29 cellular contexts compared by ENCODE assay signal in the genomic region with DNA sequence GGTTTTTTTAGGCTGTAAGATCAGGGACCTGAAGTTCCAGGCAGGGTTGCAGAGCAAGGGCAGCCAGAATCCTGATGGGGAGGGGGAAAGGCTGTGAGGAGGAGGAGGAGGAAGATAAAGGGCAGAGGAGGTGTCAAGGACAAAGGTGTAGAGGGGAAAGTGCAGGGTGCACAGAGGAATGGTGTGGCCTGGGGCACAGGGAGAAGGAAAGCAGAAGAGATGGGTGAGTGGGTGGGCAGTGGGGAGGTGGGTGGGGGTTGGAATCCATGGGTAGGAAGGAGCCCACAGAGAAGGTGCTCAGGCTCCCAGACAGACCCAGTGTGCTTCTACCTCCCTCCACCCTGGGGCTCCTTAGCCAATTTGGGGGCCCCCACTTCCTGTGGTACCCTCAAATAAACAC. TPM values are rescaled to one million over a fixed set of nuclear protein-coding genes. Genes with fewer than 3 reads are reported as not detected.
DNase-seq lines count a peak whose midpoint lies in the region; ATAC-seq, FAIRE-seq and TF ChIP-seq lines count a peak whose summit lies in the region.
"Had no signal": no experiment of that assay in that cellular context is flagged by ENCODE, and none has a peak within 500 bp of the region (broad histone marks: within the 10 kb centered on the region; RNA-seq: fewer than 3 reads in every experiment).

No MANE protein-coding gene starts in this region.

- no peak for DNase-seq in WERI-Rb-1
- no peak for DNase-seq in H1 (ENCODE audit: low read depth in 1 of 2, low spot score in 2 of 2)
- DNase-seq in activated effector memory CD4-positive, alpha-beta T cell treated with anti-CD3 and anti-CD28 coated beads, Interleukin-2, amount 50 U/mL, for 16 hours, result no peak
- DNase-seq in OCI-LY7 (ENCODE audit: low spot score), result no peak
- DNase-seq in activated CD4-positive, alpha-beta T cell treated with anti-CD3 and anti-CD28 coated beads for 48 hours, result no peak
- DNase-seq: AML-193; CD4-positive, alpha-beta T cell; EL; GDM1; IMR-90; KG1; MM.1S; NCI-H1417; NCI-H1694; NCI-H2081; NCI-H2227 treated with DMSO at 0.1 percent for 48 hours; NCI-H526 treated with DMSO at 0.1 percent for 48 hours; SIG-M5; SW 1271 had no signal

- no peak for TF ChIP-seq RAD21 in H1 (IDR thresholded peaks at IDR 0.05 in 1 of 2, conservative IDR thresholded peaks at IDR 0.05 in 1 of 2; ENCODE audit: low read depth in 2 of 2, low read length in 2 of 2)

- BruUV-seq in OCI-LY7 (replicated peaks; lab: Mats Ljungman, UMichigan), result no TSS peak

- intact Hi-C loops in OCI-LY7 (cut with micrococcal nuclease; ENCODE audit: unreplicated experiment), result no loop called here

- peak overlapping the region; percentile 63; the same call in 1 of the 2 replicates for H2BK12ac ChIP-seq in H1 (ENCODE audit: low read depth, low read length)

- no peak for FAIRE-seq in H1 (lab: Jason Lieb, UNC)
- FAIRE-seq: A549, GM12878, GM19239 had no signal

- H2AFZ ChIP-seq in H1 (ENCODE audit: low read length) (no peak overlapping the region), OCI-LY7 (ENCODE audit: low read length) (no peak overlapping the region)

- no peaks in the 10 kb centered on the region for H3K79me2 ChIP-seq in H1 (ENCODE audit: control insufficient read depth in 1 of 2, insufficient read depth in 2 of 2, low read length in 2 of 2)
- no peaks in the 10 kb centered on the region for H3K79me2 ChIP-seq in OCI-LY7 (ENCODE audit: insufficient read depth, low read depth, low read length)

- no peak overlapping the region for H3K27ac ChIP-seq in HEK293 (ENCODE audit: extremely low read depth, low read depth, low read length)
- peak overlapping the region; percentile 88 for H3K27ac ChIP-seq in WERI-Rb-1
- H3K27ac ChIP-seq in H1 (ENCODE audit: low read depth, low read length), result no peak overlapping the region
- peak overlapping the region; percentile 25 for H3K27ac ChIP-seq in layer of hippocampus (ENCODE audit: low read depth, low read length)
- no peak overlapping the region for H3K27ac ChIP-seq in OCI-LY7 (ENCODE audit: low read depth, low read length, poor library complexity, severe bottlenecking)
- H3K27ac ChIP-seq: BLaER1 treated with 17β-estradiol and CSF1 and Interleukin-3, amounts not matched to agents 10 nM and 100 nM; SK-N-MC had no signal

- no peaks in the 10 kb centered on the region for H3K9me2 ChIP-seq in OCI-LY7 (ENCODE audit: insufficient read depth, low read length)

- no peak overlapping the region for H3K23ac ChIP-seq in H1 (ENCODE audit: insufficient read length)

- no peak overlapping the region for H2BK5ac ChIP-seq in H1 (ENCODE audit: low read depth, low read length)

- H3K9me3 ChIP-seq in HEK293 (ENCODE audit: control insufficient read depth, insufficient read depth, low read depth, low read length) (no peaks in the 10 kb centered on the region), WERI-Rb-1 (ENCODE audit: severe bottlenecking) (no peaks in the 10 kb centered on the region), H1 (ENCODE audit: insufficient read depth in 2 of 2, low read depth in 1 of 2, low read length in 1 of 2) (no peaks in the 10 kb centered on the region), OCI-LY7 (ENCODE audit: low read length) (no peaks in the 10 kb centered on the region)
- H3K9me3 ChIP-seq: A549; BLaER1 treated with 17β-estradiol and CSF1 and Interleukin-3, amounts not matched to agents 10 nM and 100 nM; HAP-1 had no signal

- no peak overlapping the region for H3K14ac ChIP-seq in H1 (ENCODE audit: insufficient read length)

- H3K9ac ChIP-seq in H1 (replicated peaks in 1 of 4; ENCODE audit: extremely low read depth in 1 of 4, low read depth in 3 of 4, low read length in 3 of 4), result no peak overlapping the region

- H4K20me1 ChIP-seq in H1 (replicated peaks in 1 of 2; ENCODE audit: control insufficient read depth in 1 of 2, insufficient read depth in 2 of 2, low read length in 2 of 2) (no peaks in the 10 kb centered on the region), OCI-LY7 (ENCODE audit: insufficient read depth, low read length) (no peaks in the 10 kb centered on the region)
- H4K20me1 ChIP-seq: BLaER1 treated with 17β-estradiol and CSF1 and Interleukin-3, amounts not matched to agents 10 nM and 100 nM had no signal

- 0 out of 2 replicates have a peak overlapping the region, but pooled peaks have one; percentile 15 for H2BK20ac ChIP-seq in H1 (ENCODE audit: low read length)

- no peak overlapping the region for H4K8ac ChIP-seq in H1 (ENCODE audit: extremely low read depth, insufficient read depth, low read length)

- H4K91ac ChIP-seq in H1 (replicated peaks; ENCODE audit: insufficient read length, low read length), result no peak overlapping the region

- no peak overlapping the region for H3K56ac ChIP-seq in H1 (replicated peaks; ENCODE audit: insufficient read length, low read depth, low read length)

- no peaks in the 10 kb centered on the region for H3K23me2 ChIP-seq in H1 (ENCODE audit: low read depth, low read length)

- H3K4me3 ChIP-seq in HEK293 (ENCODE audit: low read depth, low read length), result no peak overlapping the region
- no peak overlapping the region for H3K4me3 ChIP-seq in WERI-Rb-1 (ENCODE audit: low read depth, low read length)
- no peak overlapping the region for H3K4me3 ChIP-seq in H1 (ENCODE audit: extremely low read depth in 1 of 4, insufficient read depth in 2 of 4, low read depth in 3 of 4, low read length in 4 of 4)
- no peak overlapping the region for H3K4me3 ChIP-seq in OCI-LY7 (ENCODE audit: low read depth, low read length, poor library complexity, severe bottlenecking)
- H3K4me3 ChIP-seq: A549; BLaER1 treated with 17β-estradiol and CSF1 and Interleukin-3, amounts not matched to agents 10 nM and 100 nM; GM12878; HAP-1; SK-N-MC had no signal

- 0 out of 2 replicates have a peak overlapping the region, but pooled peaks have one; percentile 46 for H2BK15ac ChIP-seq in H1 (ENCODE audit: low read length)

- no peak overlapping the region; the same call in 1 of the 2 replicates for H3K18ac ChIP-seq in H1 (ENCODE audit: extremely low read depth, low read length)

- H3K4ac ChIP-seq in H1 (replicated peaks; ENCODE audit: insufficient read length, low read depth, low read length), result peak overlapping the region; percentile 13

- H3K36me3 ChIP-seq in HEK293 (ENCODE audit: control insufficient read depth in 2 of 2, insufficient read depth in 1 of 2, low read length in 2 of 2) (no peaks in the 10 kb centered on the region), WERI-Rb-1 (no peaks in the 10 kb centered on the region), H1 (ENCODE audit: control insufficient read depth in 2 of 4, insufficient read depth in 4 of 4, low read length in 3 of 4) (no peaks in the 10 kb centered on the region), OCI-LY7 (ENCODE audit: insufficient read depth, low read length) (no peaks in the 10 kb centered on the region)
- H3K36me3 ChIP-seq: BLaER1 treated with 17β-estradiol and CSF1 and Interleukin-3, amounts not matched to agents 10 nM and 100 nM; HAP-1 had no signal

- H3K27me3 ChIP-seq in WERI-Rb-1 (ENCODE audit: insufficient read depth, low read depth, severe bottlenecking) (no peaks in the 10 kb centered on the region), H1 (replicated peaks in 1 of 4; ENCODE audit: control insufficient read depth in 3 of 4, extremely low read depth in 1 of 4, insufficient read depth in 3 of 4, low read length in 3 of 4) (no peaks in the 10 kb centered on the region), layer of hippocampus (ENCODE audit: control insufficient read depth, insufficient read depth, low read length) (no peaks in the 10 kb centered on the region)
- H3K27me3 ChIP-seq: BLaER1 treated with 17β-estradiol and CSF1 and Interleukin-3, amounts not matched to agents 10 nM and 100 nM had no signal

- CTCF ChIA-PET in HEK293 (lab: Yijun Ruan, JAX) (no interaction called here), H1 (lab: Charles Lee; ENCODE audit: partially characterized antibody) (interaction anchor here (0.6 to 2.0 kb wide), 6 partner anchors 13 to 348 kb away, joined by 3 to 8 read pairs (median 3); no protein-coding TSS in a partner anchor), OCI-LY7 (lab: Charles Lee; ENCODE audit: unreplicated experiment) (no interaction called here)

- no peaks in the 10 kb centered on the region for H3K79me1 ChIP-seq in H1 (ENCODE audit: low read depth, low read length)

- no peak overlapping the region; the same call in 1 of the 2 replicates for H2AK5ac ChIP-seq in H1 (ENCODE audit: low read depth, low read length)

- H2BK120ac ChIP-seq in H1 (replicated peaks; ENCODE audit: low read depth, low read length), result no peak overlapping the region

- H4K5ac ChIP-seq in H1 (ENCODE audit: insufficient read length, low read depth, low read length), result no peak overlapping the region

- TF ChIP-seq POLR2A in H1 (IDR thresholded peaks at IDR 0.05; ENCODE audit: control extremely low read depth in 1 of 2, low read depth in 2 of 2, low read length in 2 of 2), result no peak

- H3K4me2 ChIP-seq in H1 (ENCODE audit: insufficient read depth in 1 of 2, low read depth in 2 of 2, low read length in 2 of 2) (no peak overlapping the region), OCI-LY7 (ENCODE audit: low read length) (no peak overlapping the region)

- no peak for TF ChIP-seq CTCF in HEK293 (tag by site-specific recombination; IDR thresholded peaks at IDR 0.05)
- TF ChIP-seq CTCF in WERI-Rb-1 (IDR thresholded peaks at IDR 0.05; ENCODE audit: low read depth, low read length), result no peak
- no peak for TF ChIP-seq CTCF in H1 (IDR thresholded peaks at IDR 0.05; ENCODE audit: control extremely low read depth in 1 of 3, insufficient read depth in 1 of 3, low read depth in 1 of 3, low read length in 3 of 3)
- TF ChIP-seq CTCF in OCI-LY7 (conservative IDR thresholded peaks at IDR 0.05; ENCODE audit: low read length), result no peak

- ATAC-seq in GM21526 (IDR thresholded peaks at IDR 0.05; ENCODE audit: low FRiP score, unreplicated experiment), result no peak
- ATAC-seq: GM12878 had no signal

- H3K4me1 ChIP-seq in HEK293 (ENCODE audit: control insufficient read depth, insufficient read depth, low read length) (no peaks in the 10 kb centered on the region), H1 (replicated peaks in 1 of 4; ENCODE audit: control insufficient read depth in 3 of 4, insufficient read depth in 4 of 4, low read length in 3 of 4) (peaks cover 0 to 7% (median 4%) of the 10 kb centered on the region in 4 experiments; a peak in 5 of 7 replicates), OCI-LY7 (ENCODE audit: insufficient read depth, low read length, poor library complexity, severe bottlenecking) (no peaks in the 10 kb centered on the region)

- POLR2A ChIA-PET in HEK293 (lab: Yijun Ruan, JAX) (no interaction called here), H1 (lab: Charles Lee; ENCODE audit: partially characterized antibody) (no interaction called here), OCI-LY7 (lab: Charles Lee) (no interaction called here)

- no peak for TF ChIP-seq EP300 in H1 (IDR thresholded peaks at IDR 0.05; ENCODE audit: borderline replicate concordance in 1 of 2, low read depth in 2 of 2, low read length in 2 of 2)

RNA-seq across cellular contexts. Expression of a gene that starts 11.2 kb away (rescaled TPM):
- total RNA-seq in H1 (2021; fragmentation: NEBNext Ultra II Directional; extraction: Animal tissue kit (Norgen Biotek cat#: 25700)), result 2.1 and 2.5 TPM in 2 replicates
- polyA plus RNA-seq in H1 (2011; rRNA removed), result 6.2 and 6.4 TPM in 2 replicates
- 3.3 TPM for polyA plus RNA-seq in H1 (2011; cell fraction: cytosol; rRNA removed)
- 7.3 TPM for polyA plus RNA-seq in H1 (2011; cell fraction: nucleus; rRNA removed)
- polyA plus RNA-seq in H1 (2012, experiment 1 of 2), result 1.8 to 3.5 TPM (median 2.6 TPM) in 4 replicates
- polyA plus RNA-seq in H1 (2012, experiment 2 of 2), result 2.1 TPM
- polyA plus RNA-seq in H1 (2013, experiment 1 of 2), result 3.2 TPM
- 3.2 TPM for polyA plus RNA-seq in H1 (2013, experiment 2 of 2)
- polyA minus RNA-seq in H1 (2011; rRNA and poly(A)+ RNA removed), result 6.7 and 9.3 TPM in 2 replicates
- polyA minus RNA-seq in H1 (2011; cell fraction: cytosol; rRNA and poly(A)+ RNA removed), result 2.4 TPM
- 4.8 TPM for polyA minus RNA-seq in H1 (2011; cell fraction: nucleus; rRNA and poly(A)+ RNA removed)
- 2.1 TPM in 1 of 2 replicates, not detected in the other for total RNA-seq in OCI-LY7 (2014; rRNA removed; shearing (Covaris generic))
- total RNA-seq in OCI-LY7 (2022), result not detected in 2 replicates
- total RNA-seq: CD4-positive, alpha-beta T cell; GM12878; NCI-H460 had no signal
- polyA plus RNA-seq: GM12878 had no signal

RNA-seq across cellular contexts. Expression of a gene that starts 58.4 kb away (rescaled TPM):
- 24.4 and 26.1 TPM in 2 replicates for total RNA-seq in H1 (2021; fragmentation: NEBNext Ultra II Directional; extraction: Animal tissue kit (Norgen Biotek cat#: 25700))
- 9.8 and 10.0 TPM in 2 replicates for polyA plus RNA-seq in H1 (2011; rRNA removed)
- polyA plus RNA-seq in H1 (2011; cell fraction: cytosol; rRNA removed), result 12.2 TPM
- polyA plus RNA-seq in H1 (2011; cell fraction: nucleus; rRNA removed), result 8.2 TPM
- polyA plus RNA-seq in H1 (2012, experiment 1 of 2), result 15.6 to 22.3 TPM (median 17.5 TPM) in 4 replicates
- polyA plus RNA-seq in H1 (2012, experiment 2 of 2), result 14.4 TPM
- 31.7 TPM for polyA plus RNA-seq in H1 (2013, experiment 1 of 2)
- 35.2 TPM for polyA plus RNA-seq in H1 (2013, experiment 2 of 2)
- polyA minus RNA-seq in H1 (2011; rRNA and poly(A)+ RNA removed), result 18.8 and 24.0 TPM in 2 replicates
- polyA minus RNA-seq in H1 (2011; cell fraction: cytosol; rRNA and poly(A)+ RNA removed), result 18.6 TPM
- 4.0 TPM for polyA minus RNA-seq in H1 (2011; cell fraction: nucleus; rRNA and poly(A)+ RNA removed)
- 18.6 and 24.0 TPM in 2 replicates for total RNA-seq in OCI-LY7 (2014; rRNA removed; shearing (Covaris generic))
- total RNA-seq in OCI-LY7 (2022), result 27.1 and 27.3 TPM in 2 replicates

Comparison
In these comparisons a context has a peak if more than half of its experiments do, and no peak if none do; other contexts are left out.
1. H3K27ac ChIP-seq: peak in WERI-Rb-1 (single experiment) and layer of hippocampus (single experiment); none in HEK293 (single experiment), H1 (single experiment) and OCI-LY7 (single experiment).